1 cellular context compared by ENCODE assay signal in genomic region chr9:129586241-129586640, GRCh38.
TF ChIP-seq lines count a peak whose summit lies in the region.

No MANE protein-coding gene starts in this region.

TF ChIP-seq in SK-N-SH, 30 proteins besides CTCF, POLR2A, EP300 and RAD21:
- TF ChIP-seq YY1 (IDR thresholded peaks at IDR 0.05; ENCODE audit: low read depth) (no peak), RCOR1 (IDR thresholded peaks at IDR 0.05; ENCODE audit: low read length) (no peak), GABPA (IDR thresholded peaks at IDR 0.05; ENCODE audit: low read depth) (no peak), FOXM1 (IDR thresholded peaks at IDR 0.05; ENCODE audit: low read depth) (no peak), MXI1 (IDR thresholded peaks at IDR 0.05; ENCODE audit: low read depth, low read length) (no peak), ZBTB33 (IDR thresholded peaks at IDR 0.05; ENCODE audit: borderline replicate concordance, low read depth) (no peak), MEF2A (IDR thresholded peaks at IDR 0.05; ENCODE audit: borderline replicate concordance, low read depth) (no peak), TCF12 (IDR thresholded peaks at IDR 0.05) (no peak), RFX5 (IDR thresholded peaks at IDR 0.05; ENCODE audit: low read length) (no peak), NRF1 (IDR thresholded peaks at IDR 0.05; ENCODE audit: low read depth, low read length) (no peak), PBX3 (IDR thresholded peaks at IDR 0.05) (no peak), USF1 (IDR thresholded peaks at IDR 0.05; ENCODE audit: borderline replicate concordance, low read depth) (no peak), TEAD4 (IDR thresholded peaks at IDR 0.05; ENCODE audit: borderline replicate concordance, insufficient read depth) (no peak), EZH2phosphoT487 (IDR thresholded peaks at IDR 0.05; ENCODE audit: borderline replicate concordance, low read depth) (no peak), GATA2 (CRISPR knock-in tag; IDR thresholded peaks at IDR 0.05) (no peak), FOSL2 (IDR thresholded peaks at IDR 0.05; ENCODE audit: borderline replicate concordance, low read depth) (no peak), JUND (IDR thresholded peaks at IDR 0.05) (no peak), NFIC (IDR thresholded peaks at IDR 0.05; ENCODE audit: borderline replicate concordance) (no peak), IRF3 (IDR thresholded peaks at IDR 0.05; ENCODE audit: low read depth, low read length) (no peak)
